ENCODE assay signal across 11 cellular contexts in genomic region chr2:240922234-240922981, GRCh38. TPM values are rescaled to one million over a fixed set of nuclear protein-coding genes. Genes with fewer than 3 reads are reported as not detected.
DNase-seq lines count a peak whose midpoint lies in the region; ATAC-seq and TF ChIP-seq lines count a peak whose summit lies in the region.
"Had no signal": no experiment of that assay in that cellular context is flagged by ENCODE, and none has a peak within 500 bp of the region (broad histone marks: within the 10 kb centered on the region; RNA-seq: fewer than 3 reads in every experiment).

No MANE protein-coding gene starts in this region.

- CTCF ChIA-PET in activated CD8-positive, alpha-beta memory T cell treated with anti-CD3 and anti-CD28 coated beads, Interleukin-2, amount 10 ng/mL, durations not matched to agents 7 days and 5 days (lab: Charles Lee) = interaction anchor here (1.2 kb wide), 1 partner anchor 8 kb away, joined by 3 read pairs; no protein-coding TSS in a partner anchor
- CTCF ChIA-PET in RWPE1 (lab: Yijun Ruan, JAX) = interaction anchor here (0.7 kb wide), 1 partner anchor 23 kb away, joined by 3 read pairs; no protein-coding TSS in a partner anchor

- H3K9me3 Mint-ChIP-seq in activated CD8-positive, alpha-beta memory T cell treated with anti-CD3 and anti-CD28 coated beads, Interleukin-2, amount 10 ng/mL, durations not matched to agents 7 days and 5 days (ENCODE audit: low read depth) = no peaks in the 10 kb centered on the region

- POLR2A ChIA-PET in RWPE1 (lab: Yijun Ruan, JAX; ENCODE audit: low non-redundant PET) = no interaction called here

- no peaks in the 10 kb centered on the region for H3K27me3 Mint-ChIP-seq in activated CD8-positive, alpha-beta memory T cell treated with anti-CD3 and anti-CD28 coated beads, Interleukin-2, amount 10 ng/mL, durations not matched to agents 7 days and 5 days

- ATAC-seq in activated CD8-positive, alpha-beta memory T cell treated with anti-CD3 and anti-CD28 coated beads, Interleukin-2, amount 10 ng/mL, durations not matched to agents 7 days and 5 days = no peak
- ATAC-seq in left ventricle myocardium superior (no peak), HG03139 (IDR thresholded peaks at IDR 0.05; ENCODE audit: unreplicated experiment) (no peak), HG03460 (IDR thresholded peaks at IDR 0.05; ENCODE audit: unreplicated experiment) (no peak)

- no peak overlapping the region for H3K4me3 ChIP-seq in skin epidermis

- H3K4me1 Mint-ChIP-seq in activated CD8-positive, alpha-beta memory T cell treated with anti-CD3 and anti-CD28 coated beads, Interleukin-2, amount 10 ng/mL, durations not matched to agents 7 days and 5 days = no peaks in the 10 kb centered on the region

- H3K27ac ChIP-seq in RWPE1 = peak overlapping the region; percentile 95
- H3K27ac ChIP-seq in skin epidermis = peak overlapping the region in 14 of 21 experiments; percentile 26 to 95 (median 86)
- H3K27ac ChIP-seq: VCaP had no signal

- H3K4me3 Mint-ChIP-seq in activated CD8-positive, alpha-beta memory T cell treated with anti-CD3 and anti-CD28 coated beads, Interleukin-2, amount 10 ng/mL, durations not matched to agents 7 days and 5 days = no peak overlapping the region

- no peaks in the 10 kb centered on the region for H3K36me3 Mint-ChIP-seq in activated CD8-positive, alpha-beta memory T cell treated with anti-CD3 and anti-CD28 coated beads, Interleukin-2, amount 10 ng/mL, durations not matched to agents 7 days and 5 days

- H3K27ac Mint-ChIP-seq in activated CD8-positive, alpha-beta memory T cell treated with anti-CD3 and anti-CD28 coated beads, Interleukin-2, amount 10 ng/mL, durations not matched to agents 7 days and 5 days = no peak overlapping the region

- TF ChIP-seq CTCF in RWPE1 (conservative IDR thresholded peaks at IDR 0.05; ENCODE audit: low read depth) = no peak

- DNase-seq in activated CD8-positive, alpha-beta memory T cell treated with anti-CD3 and anti-CD28 coated beads for 24 hours = peak; percentile 51
- no peak for DNase-seq in activated CD8-positive, alpha-beta memory T cell treated with anti-CD3 and anti-CD28 coated beads, Interleukin-2, amount 10 ng/mL, durations not matched to agents 7 days and 5 days
- no peak for DNase-seq in RWPE1 (ENCODE audit: low spot score)
- DNase-seq in left ventricle myocardium superior = peak; percentile 21
- DNase-seq in foreskin melanocyte = no peak
- DNase-seq: GF-D8, hippocampal formation had no signal

- intact Hi-C loops in left ventricle myocardium superior (cut with micrococcal nuclease) = no loop called here

RNA-seq across cellular contexts. Expression of gene CROCC2, which starts 16.3 kb away (rescaled TPM):
- not detected for total RNA-seq in activated CD8-positive, alpha-beta memory T cell treated with anti-CD3 and anti-CD28 coated beads, Interleukin-2, amount 10 ng/mL, durations not matched to agents 7 days and 5 days
- not detected for total RNA-seq in left ventricle myocardium superior

RNA-seq across cellular contexts. Expression of gene MAB21L4, which starts 26.5 kb away (rescaled TPM):
- not detected for total RNA-seq in activated CD8-positive, alpha-beta memory T cell treated with anti-CD3 and anti-CD28 coated beads, Interleukin-2, amount 10 ng/mL, durations not matched to agents 7 days and 5 days
- not detected for total RNA-seq in left ventricle myocardium superior

RNA-seq across cellular contexts. Expression of gene AGXT, which starts 53.8 kb away (rescaled TPM):
- total RNA-seq in activated CD8-positive, alpha-beta memory T cell treated with anti-CD3 and anti-CD28 coated beads, Interleukin-2, amount 10 ng/mL, durations not matched to agents 7 days and 5 days = not detected
- total RNA-seq in left ventricle myocardium superior = 0.12 TPM

Comparison
In these comparisons a context has a peak if more than half of its experiments do, and no peak if none do; other contexts are left out.
1. DNase-seq: peak in activated CD8-positive, alpha-beta memory T cell treated with anti-CD3 and anti-CD28 coated beads for 24 hours (single experiment) and left ventricle myocardium superior (single experiment); none in activated CD8-positive, alpha-beta memory T cell treated with anti-CD3 and anti-CD28 coated beads, Interleukin-2, amount 10 ng/mL, durations not matched to agents 7 days and 5 days (single experiment), RWPE1 (single experiment) and foreskin melanocyte (single experiment).